In genomic region chr20:1227121-1227582, GRCh38 we compare ENCODE assay signal across 13 cellular contexts. TPM values are rescaled to one million over a fixed set of nuclear protein-coding genes. Genes with fewer than 3 reads are reported as not detected.
DNase-seq lines count a peak whose midpoint lies in the region; ATAC-seq and TF ChIP-seq lines count a peak whose summit lies in the region.
"Had no signal": no experiment of that assay in that cellular context is flagged by ENCODE, and none has a peak within 500 bp of the region (broad histone marks: within the 10 kb centered on the region; RNA-seq: fewer than 3 reads in every experiment).

No MANE protein-coding gene starts in this region.

- ATAC-seq in activated T-helper 17 cell treated with anti-CD3 and anti-CD28 coated beads, Interleukin-2, amount 50 U/mL, for 72 hours (replicated peaks) = no peak
- no peak for ATAC-seq in Right ventricle myocardium superior (ENCODE audit: poor library complexity)
- no peak for ATAC-seq in GM21360 (IDR thresholded peaks at IDR 0.05; ENCODE audit: unreplicated experiment)

- H3K36me3 Mint-ChIP-seq in activated T-helper 17 cell treated with anti-CD3 and anti-CD28 coated beads, Interleukin-2, amount 50 U/mL, for 72 hours (ENCODE audit: low read depth) = no peaks in the 10 kb centered on the region

- H3K9me3 ChIP-seq in GM23248 (ENCODE audit: low read depth) (no peaks in the 10 kb centered on the region), mesodermal cell (ENCODE audit: control insufficient read depth, low read length) (no peaks in the 10 kb centered on the region)
- H3K9me3 ChIP-seq: adrenal gland, sigmoid colon had no signal

- H3K36me3 ChIP-seq in GM23248 (ENCODE audit: low read depth) = no peaks in the 10 kb centered on the region
- H3K36me3 ChIP-seq in mesodermal cell (ENCODE audit: control insufficient read depth, insufficient read depth, low read length) = no peaks in the 10 kb centered on the region
- H3K36me3 ChIP-seq: adrenal gland, esophagus squamous epithelium, sigmoid colon had no signal

- H3K4me3 ChIP-seq in AG04449 (ENCODE audit: low read depth, low read length) (peak overlapping the region; percentile 67), GM23248 (peak overlapping the region; percentile 83), mesodermal cell (ENCODE audit: extremely low read depth, insufficient read depth, low read length, poor library complexity, severe bottlenecking) (peak overlapping the region; percentile 51)

- no peaks in the 10 kb centered on the region for H3K4me1 Mint-ChIP-seq in activated T-helper 17 cell treated with anti-CD3 and anti-CD28 coated beads, Interleukin-2, amount 50 U/mL, for 72 hours

- TF ChIP-seq CTCF in AG04449 (IDR thresholded peaks at IDR 0.05; ENCODE audit: insufficient read depth, low read length, missing control alignments) = no peak

- 57 to 60% methylated on average over 14 of the region's 14 CpGs for WGBS in GM23248 (ENCODE audit: low coverage in 1 of 2, low lambda C conversion rate in 2 of 2, missing lambda C conversion rate in 2 of 2), 2 experiments
- WGBS in mesodermal cell (ENCODE audit: insufficient coverage in 2 of 2), 2 experiments = 90 to 96% methylated on average over 8 to 10 of the region's 14 CpGs

- H3K27ac ChIP-seq in GM23248 = no peak overlapping the region
- H3K27ac ChIP-seq in mesodermal cell (ENCODE audit: low read depth, low read length, severe bottlenecking) = no peak overlapping the region
- H3K27ac ChIP-seq: adrenal gland had no signal

- H3K9me2 ChIP-seq in GM23248 (ENCODE audit: insufficient read depth) = no peaks in the 10 kb centered on the region

- no peaks in the 10 kb centered on the region for H3K4me1 ChIP-seq in GM23248 (ENCODE audit: insufficient read depth)
- no peaks in the 10 kb centered on the region for H3K4me1 ChIP-seq in mesodermal cell (ENCODE audit: control insufficient read depth, insufficient read depth, low read length, poor library complexity, severe bottlenecking)

- H3K27me3 Mint-ChIP-seq in activated T-helper 17 cell treated with anti-CD3 and anti-CD28 coated beads, Interleukin-2, amount 50 U/mL, for 72 hours = peaks cover 15% of the 10 kb centered on the region

- H3K27me3 ChIP-seq in GM23248 (replicated peaks; ENCODE audit: insufficient read depth) = no peaks in the 10 kb centered on the region

- H3K9ac ChIP-seq in GM23248 = no peak overlapping the region

- H3K79me2 ChIP-seq in GM23248 (ENCODE audit: insufficient read depth) = no peaks in the 10 kb centered on the region

- POLR2A ChIA-PET in AG04449 (lab: Yijun Ruan, JAX) = no interaction called here

- no peaks in the 10 kb centered on the region for H3F3A ChIP-seq in GM23248 (ENCODE audit: insufficient read depth)

- no peaks in the 10 kb centered on the region for H4K20me1 ChIP-seq in GM23248 (ENCODE audit: insufficient read depth)

- intact Hi-C loops in Right ventricle myocardium superior (cut with DNase I) = no loop called here

- CTCF ChIA-PET in AG04449 (lab: Yijun Ruan, JAX) = interaction anchor here (0.7 to 2.1 kb wide), 6 partner anchors 10 to 550 kb away, joined by 3 to 10 read pairs (median 4); partner anchors contain the start of gene NSFL1C

- in situ Hi-C loops in GM23248 (cut with MboI) = no loop called here

- H2AFZ ChIP-seq in GM23248 = peak overlapping the region; percentile 94

- H3K4me3 Mint-ChIP-seq in activated T-helper 17 cell treated with anti-CD3 and anti-CD28 coated beads, Interleukin-2, amount 50 U/mL, for 72 hours = peak overlapping the region; percentile 74

- no peak for TF ChIP-seq POLR2A in erythroblast (IDR thresholded peaks at IDR 0.05; ENCODE audit: low read length)

- no peaks in the 10 kb centered on the region for H3K9me3 Mint-ChIP-seq in activated T-helper 17 cell treated with anti-CD3 and anti-CD28 coated beads, Interleukin-2, amount 50 U/mL, for 72 hours

- no peak overlapping the region for H3K27ac Mint-ChIP-seq in activated T-helper 17 cell treated with anti-CD3 and anti-CD28 coated beads, Interleukin-2, amount 50 U/mL, for 72 hours

- no peak for DNase-seq in AG04449 (ENCODE audit: low read depth, low spot score)
- no peak for DNase-seq in GM23248
- DNase-seq in mesenteric fat pad (ENCODE audit: low spot score) = no peak
- no peak for DNase-seq in erythroblast (lab: John Stamatoyannopoulos, UW)
- DNase-seq in Right ventricle myocardium superior = no peak
- DNase-seq: DND-41, esophagus squamous epithelium, NCI-H2081 treated with DMSO at 0.1 percent for 48 hours, sigmoid colon had no signal

- peak overlapping the region; percentile 96 for H3K4me2 ChIP-seq in GM23248 (ENCODE audit: unreplicated experiment)

RNA-seq across cellular contexts. Expression of gene RAD21L1, which starts 1.3 kb away (rescaled TPM):
- not detected in 2 replicates for total RNA-seq in GM23248 (2014; rRNA removed; shearing (Covaris generic))
- polyA plus RNA-seq in GM23248 (2016; fragmentation: Nextera tagmentation; extraction: Ambion mirVana) = 0.16 TPM in 2 replicates
- total RNA-seq in activated T-helper 17 cell treated with anti-CD3 and anti-CD28 coated beads, Interleukin-2, amount 50 U/mL, for 72 hours = not detected
- 0.88 TPM for polyA plus RNA-seq in mesodermal cell (2013, experiment 1 of 2)
- 0.66 TPM for polyA plus RNA-seq in mesodermal cell (2013, experiment 2 of 2)
- not detected for total RNA-seq in mesenteric fat pad
- not detected for total RNA-seq in Right ventricle myocardium superior
- total RNA-seq: adrenal gland, esophagus squamous epithelium, sigmoid colon had no signal
- polyA plus RNA-seq: sigmoid colon had no signal

RNA-seq across cellular contexts. Expression of gene C20orf202, which starts 23.9 kb away (rescaled TPM):
- not detected in 2 replicates for total RNA-seq in GM23248 (2014; rRNA removed; shearing (Covaris generic))
- not detected in 2 replicates for polyA plus RNA-seq in GM23248 (2016; fragmentation: Nextera tagmentation; extraction: Ambion mirVana)
- not detected for total RNA-seq in activated T-helper 17 cell treated with anti-CD3 and anti-CD28 coated beads, Interleukin-2, amount 50 U/mL, for 72 hours
- 0.66 TPM for polyA plus RNA-seq in mesodermal cell (2013, experiment 1 of 2)
- polyA plus RNA-seq in mesodermal cell (2013, experiment 2 of 2) = not detected
- 0.32 TPM for total RNA-seq in mesenteric fat pad
- total RNA-seq in Right ventricle myocardium superior = 0.35 TPM
- total RNA-seq: sigmoid colon had no signal

RNA-seq across cellular contexts. Expression of gene SNPH, which starts 38.9 kb away (rescaled TPM):
- total RNA-seq in GM23248 (2014; rRNA removed; shearing (Covaris generic)) = 11.2 and 12.9 TPM in 2 replicates
- 5.7 and 5.9 TPM in 2 replicates for polyA plus RNA-seq in GM23248 (2016; fragmentation: Nextera tagmentation; extraction: Ambion mirVana)
- total RNA-seq in activated T-helper 17 cell treated with anti-CD3 and anti-CD28 coated beads, Interleukin-2, amount 50 U/mL, for 72 hours = 1 to 10 TPM in 1 of 2 donors, under 1 TPM in 1; 0.90 to 1.7 TPM
- 6.2 TPM for polyA plus RNA-seq in mesodermal cell (2013, experiment 1 of 2)
- polyA plus RNA-seq in mesodermal cell (2013, experiment 2 of 2) = 6.0 TPM
- total RNA-seq in mesenteric fat pad = 4.9 TPM
- 8.9 TPM for total RNA-seq in Right ventricle myocardium superior

RNA-seq across cellular contexts. Expression of gene TMEM74B, which starts 42.4 kb away (rescaled TPM):
- 0.43 TPM in 1 of 2 replicates, not detected in the other for total RNA-seq in GM23248 (2014; rRNA removed; shearing (Covaris generic))
- polyA plus RNA-seq in GM23248 (2016; fragmentation: Nextera tagmentation; extraction: Ambion mirVana) = 0.18 and 0.23 TPM in 2 replicates
- 1 to 10 TPM in 1 of 2 donors, under 1 TPM in 1; 0.89 to 6.0 TPM for total RNA-seq in activated T-helper 17 cell treated with anti-CD3 and anti-CD28 coated beads, Interleukin-2, amount 50 U/mL, for 72 hours
- 14.7 TPM for polyA plus RNA-seq in mesodermal cell (2013, experiment 1 of 2)
- polyA plus RNA-seq in mesodermal cell (2013, experiment 2 of 2) = 11.1 TPM
- total RNA-seq in mesenteric fat pad (0.42 TPM), Right ventricle myocardium superior (5.2 TPM)
